Comparison of ENCODE assay signal across 9 cellular contexts in the genomic region with DNA sequence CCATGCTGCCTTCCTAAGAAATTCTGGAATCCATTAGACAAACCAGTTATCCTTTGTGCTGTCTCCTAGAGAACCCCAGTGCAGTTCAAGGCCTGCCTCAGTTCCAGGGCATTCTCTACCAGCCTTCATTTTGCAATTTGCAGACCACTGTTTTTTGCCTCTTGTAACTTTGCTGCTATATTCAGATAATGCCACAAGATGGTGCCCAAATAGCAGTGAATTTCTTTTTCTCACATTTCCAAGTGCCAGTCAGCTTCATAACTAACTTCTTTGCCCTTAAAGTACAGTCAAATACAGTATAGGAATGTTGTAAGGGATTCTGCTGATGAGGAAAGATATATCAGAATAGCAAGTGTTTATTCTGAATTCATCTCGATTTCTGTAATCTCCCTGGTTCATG. TPM values are rescaled to one million over a fixed set of nuclear protein-coding genes. Genes with fewer than 3 reads are reported as not detected.
DNase-seq lines count a peak whose midpoint lies in the region; ATAC-seq and TF ChIP-seq lines count a peak whose summit lies in the region.
"Had no signal": no experiment of that assay in that cellular context is flagged by ENCODE, and none has a peak within 500 bp of the region (broad histone marks: within the 10 kb centered on the region; RNA-seq: fewer than 3 reads in every experiment).

No MANE protein-coding gene starts in this region.

- no peak overlapping the region for H2BK120ac ChIP-seq in neuronal stem cell (ENCODE audit: low read depth, low read length)

- H3K4me3 ChIP-seq in heart left ventricle (no peak overlapping the region), SK-N-SH (ENCODE audit: low read depth in 2 of 2, low read length in 1 of 2) (no peak overlapping the region; a peak in 1 of 4 replicates), neuronal stem cell (ENCODE audit: low read length in 2 of 2) (no peak overlapping the region)

- H2BK5ac ChIP-seq in neuronal stem cell (ENCODE audit: low read length), result no peak overlapping the region

- H3K9me3 ChIP-seq in heart left ventricle, result no peaks in the 10 kb centered on the region
- H3K9me3 ChIP-seq in SK-N-SH, result no peaks in the 10 kb centered on the region
- no peaks in the 10 kb centered on the region for H3K9me3 ChIP-seq in neuronal stem cell (replicated peaks in 1 of 2; ENCODE audit: control insufficient read depth in 2 of 2, insufficient read depth in 1 of 2, low read depth in 1 of 2, low read length in 2 of 2)

- H4K91ac ChIP-seq in neuronal stem cell (ENCODE audit: low read depth, low read length, poor library complexity), result no peak overlapping the region

- no peak overlapping the region for H3K18ac ChIP-seq in neuronal stem cell (ENCODE audit: low read length)

- no peak overlapping the region for H3K23ac ChIP-seq in neuronal stem cell (ENCODE audit: low read depth, low read length, poor library complexity)

- H3K4ac ChIP-seq in neuronal stem cell (ENCODE audit: low read length), result no peak overlapping the region

- H4K20me1 ChIP-seq in SK-N-SH (ENCODE audit: insufficient read depth), result no peaks in the 10 kb centered on the region

- no peak overlapping the region for H2AK5ac ChIP-seq in neuronal stem cell (ENCODE audit: low read depth, low read length)

- H3K27ac ChIP-seq in heart left ventricle, result no peak overlapping the region
- H3K27ac ChIP-seq in SK-N-SH (ENCODE audit: low read depth in 2 of 2, low read length in 1 of 2), result no peak overlapping the region
- no peak overlapping the region for H3K27ac ChIP-seq in neuronal stem cell (replicated peaks; ENCODE audit: low read length)

- H3K9ac ChIP-seq in SK-N-SH (no peak overlapping the region), neuronal stem cell (ENCODE audit: low read depth, low read length, poor library complexity) (no peak overlapping the region)

- H3F3A ChIP-seq in SK-N-SH (replicated peaks; ENCODE audit: insufficient read depth), result peaks cover 4% of the 10 kb centered on the region

- no peak overlapping the region for H3K14ac ChIP-seq in neuronal stem cell (ENCODE audit: low read length)

- no peak overlapping the region for H3K4me2 ChIP-seq in SK-N-SH
- H3K4me2 ChIP-seq in neuronal stem cell (ENCODE audit: insufficient read depth, low read length, poor library complexity, severe bottlenecking), result no peak overlapping the region

- CTCF ChIA-PET in SK-N-SH (lab: Yijun Ruan, JAX), result interaction anchor here (0.6 to 7.9 kb wide), 21 partner anchors 10 to 328 kb away, joined by 3 to 95 read pairs (median 4); partner anchors contain the start of gene LOXL4

- no peak for ATAC-seq in heart left ventricle
- no peak for ATAC-seq in Right ventricle myocardium inferior
- no peak for ATAC-seq in GM18861 (IDR thresholded peaks at IDR 0.05; ENCODE audit: unreplicated experiment)
- no peak for ATAC-seq in HG03175 (IDR thresholded peaks at IDR 0.05; ENCODE audit: unreplicated experiment)

- H3K36me3 ChIP-seq in heart left ventricle (peaks cover 0 to 97% (median 76%) of the 10 kb centered on the region in 9 donors), SK-N-SH (replicated peaks in 1 of 2; ENCODE audit: control insufficient read depth in 1 of 2, insufficient read depth in 2 of 2, low read length in 1 of 2) (peaks cover 30 to 64% of the 10 kb centered on the region in 2 experiments), neuronal stem cell (replicated peaks in 1 of 2; ENCODE audit: control insufficient read depth in 2 of 2, insufficient read depth in 2 of 2, low read length in 2 of 2) (peaks cover 10 to 72% of the 10 kb centered on the region in 2 donors)

- DNase-seq in heart left ventricle (no peak), Right ventricle myocardium inferior (ENCODE audit: missing footprints) (no peak), SK-N-SH (peak; percentile 29), foreskin melanocyte (peak; percentile 38), neuronal stem cell (ENCODE audit: low spot score) (no peak), NK-92 (lab: John Stamatoyannopoulos, UW; ENCODE audit: unreplicated experiment) (no peak)
- DNase-seq: naive B cell had no signal

- H3K27me3 ChIP-seq in heart left ventricle (no peaks in the 10 kb centered on the region), SK-N-SH (ENCODE audit: insufficient read depth) (no peaks in the 10 kb centered on the region), neuronal stem cell (ENCODE audit: control insufficient read depth in 3 of 3, insufficient read depth in 3 of 3, low read depth in 1 of 3, low read length in 3 of 3) (no peaks in the 10 kb centered on the region)

- H3K9me2 ChIP-seq in SK-N-SH, result no peaks in the 10 kb centered on the region

- TF ChIP-seq POLR2A in heart left ventricle (IDR thresholded peaks at IDR 0.05), result no peak

- no peak overlapping the region for H2BK12ac ChIP-seq in neuronal stem cell (ENCODE audit: low read length)

- no peak overlapping the region for H4K8ac ChIP-seq in neuronal stem cell (ENCODE audit: low read depth, low read length)

- no peaks in the 10 kb centered on the region for H3K79me1 ChIP-seq in neuronal stem cell (ENCODE audit: low read depth, low read length)

- intact Hi-C loops in heart left ventricle (cut with DNase I) (loop anchor here in 2 of 10 donors (2.0 to 5.0 kb wide), 2 partner anchors 64 to 66 kb away; no protein-coding TSS in a partner anchor), Right ventricle myocardium inferior (cut with DNase I) (loop anchor here (5.0 kb wide), 1 partner anchor 929 kb away; no protein-coding TSS in a partner anchor)

- H2AFZ ChIP-seq in SK-N-SH (ENCODE audit: low read depth), result no peak overlapping the region
- no peak overlapping the region for H2AFZ ChIP-seq in neuronal stem cell (ENCODE audit: low read length)

- no peak overlapping the region for H2BK15ac ChIP-seq in neuronal stem cell (ENCODE audit: low read length)

- no peaks in the 10 kb centered on the region for H3K79me2 ChIP-seq in SK-N-SH (ENCODE audit: insufficient read depth)

- peak in 10 of 12 donors; percentile 15 to 54 (median 42) for TF ChIP-seq CTCF in heart left ventricle (IDR thresholded peaks at IDR 0.05)
- peak; percentile 69 for TF ChIP-seq CTCF in SK-N-SH (IDR thresholded peaks at IDR 0.05)

- H3K4me1 ChIP-seq in heart left ventricle (peaks cover 0 to 4% (median 0%) of the 10 kb centered on the region in 12 donors), SK-N-SH (ENCODE audit: control insufficient read depth in 1 of 2, insufficient read depth in 2 of 2, low read depth in 1 of 2, low read length in 1 of 2) (0 out of 4 replicates have a peak, but pooled peaks cover 0 to 6% of the 10 kb centered on the region in 2 experiments), neuronal stem cell (ENCODE audit: control insufficient read depth in 2 of 2, insufficient read depth in 1 of 2, low read depth in 1 of 2, low read length in 2 of 2) (peaks cover 4 to 5% of the 10 kb centered on the region in 2 donors)

- TF ChIP-seq RAD21 in SK-N-SH (IDR thresholded peaks at IDR 0.05; ENCODE audit: low read length), result peak; percentile 85

- no peak for TF ChIP-seq EP300 in SK-N-SH (IDR thresholded peaks at IDR 0.05; ENCODE audit: borderline replicate concordance in 1 of 2, low read depth in 1 of 2, low read length in 1 of 2)

- 74 to 88% (median 84%) methylated on average over 1 of the region's 1 CpG for WGBS in heart left ventricle, 4 donors
- WGBS in SK-N-SH (ENCODE audit: low lambda C conversion rate), result 84% methylated on average over 1 of the region's 1 CpG
- WGBS in neuronal stem cell (ENCODE audit: extremely low coverage in 2 of 2, insufficient read length in 2 of 2, insufficient replicate concordance in 1 of 2), 2 donors, result no CpG with 5 or more reads among the region's 1 CpG

- POLR2A ChIA-PET in SK-N-SH (lab: Yijun Ruan, JAX), result no interaction called here

TF ChIP-seq in SK-N-SH, 30 proteins besides CTCF, POLR2A, EP300 and RAD21:
- TF ChIP-seq, protein P1, sequence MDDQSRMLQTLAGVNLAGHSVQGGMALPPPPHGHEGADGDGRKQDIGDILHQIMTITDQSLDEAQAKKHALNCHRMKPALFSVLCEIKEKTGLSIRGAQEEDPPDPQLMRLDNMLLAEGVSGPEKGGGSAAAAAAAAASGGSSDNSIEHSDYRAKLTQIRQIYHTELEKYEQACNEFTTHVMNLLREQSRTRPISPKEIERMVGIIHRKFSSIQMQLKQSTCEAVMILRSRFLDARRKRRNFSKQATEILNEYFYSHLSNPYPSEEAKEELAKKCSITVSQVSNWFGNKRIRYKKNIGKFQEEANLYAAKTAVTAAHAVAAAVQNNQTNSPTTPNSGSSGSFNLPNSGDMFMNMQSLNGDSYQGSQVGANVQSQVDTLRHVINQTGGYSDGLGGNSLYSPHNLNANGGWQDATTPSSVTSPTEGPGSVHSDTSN (IDR thresholded peaks at IDR 0.05), result no peak
- TF ChIP-seq SMC3 (IDR thresholded peaks at IDR 0.05; ENCODE audit: low read depth, low read length) (peak; percentile 61), TCF12 (IDR thresholded peaks at IDR 0.05) (no peak)
TF ChIP-seq in SK-N-SH: peak in this region for 1.

RNA-seq across cellular contexts. Expression of gene LOXL4, which starts 25.2 kb away (rescaled TPM):
- 10 to 100 TPM in 2 of 9 donors, 1 to 10 TPM in 7; 1.0 to 68.8 (median 1.7) TPM for total RNA-seq in heart left ventricle
- 10 to 100 TPM in 1 of 2 donors, under 1 TPM in 1; 0.88 to 13.5 TPM for polyA plus RNA-seq in heart left ventricle
- 0.54 TPM for total RNA-seq in Right ventricle myocardium inferior
- polyA plus RNA-seq in SK-N-SH (2012; rRNA removed), result 1.4 and 1.7 TPM in 2 replicates
- 0.76 and 1.4 TPM in 2 replicates for polyA plus RNA-seq in SK-N-SH (2012; cell fraction: cytosol; rRNA removed)
- 1.8 and 2.2 TPM in 2 replicates for polyA plus RNA-seq in SK-N-SH (2012; cell fraction: nucleus; rRNA removed)
- polyA plus RNA-seq in neuronal stem cell (2013, experiment 1 of 2), result 1.9 TPM
- 1.9 TPM for polyA plus RNA-seq in neuronal stem cell (2013, experiment 2 of 2)

Comparison
In these comparisons a context has a peak if more than half of its experiments do, and no peak if none do; other contexts are left out.
1. DNase-seq: peak in SK-N-SH (single experiment) and foreskin melanocyte (single experiment); none in heart left ventricle (0 of 5), Right ventricle myocardium inferior (single experiment), neuronal stem cell (single experiment) and NK-92 (single experiment).